Comparison of ENCODE assay signal across 8 cellular contexts in genomic region chr12:121391619-121392324, GRCh38. TPM values are rescaled to one million over a fixed set of nuclear protein-coding genes. Genes with fewer than 3 reads are reported as not detected.
DNase-seq lines count a peak whose midpoint lies in the region; ATAC-seq lines count a peak whose summit lies in the region.

No MANE protein-coding gene starts in this region.

- peaks cover 4% of the 10 kb centered on the region for H3K4me1 ChIP-seq in mesenchymal stem cell (ENCODE audit: control insufficient read depth, insufficient read depth, low read depth, low read length)

- H4K8ac ChIP-seq in mesenchymal stem cell (ENCODE audit: low read length) = no peak overlapping the region

- H3K18ac ChIP-seq in mesenchymal stem cell (ENCODE audit: low read depth in 1 of 2, low read length in 2 of 2) = no peak overlapping the region

- no peak overlapping the region for H3K27ac ChIP-seq in mesenchymal stem cell (ENCODE audit: low read length, poor library complexity, severe bottlenecking)

- no peak overlapping the region for H2BK12ac ChIP-seq in mesenchymal stem cell (ENCODE audit: low read length in 2 of 2)

- no peaks in the 10 kb centered on the region for H3K36me3 ChIP-seq in mesenchymal stem cell (ENCODE audit: control insufficient read depth in 1 of 2, insufficient read depth in 2 of 2, low read depth in 1 of 2, low read length in 2 of 2)

- no peak overlapping the region for H2BK120ac ChIP-seq in mesenchymal stem cell (ENCODE audit: low read depth, low read length)

- no peaks in the 10 kb centered on the region for H3K9me3 ChIP-seq in mesenchymal stem cell (ENCODE audit: control insufficient read depth, low read length)

- H3K27me3 ChIP-seq in mesenchymal stem cell (ENCODE audit: control insufficient read depth in 1 of 2, insufficient read depth in 1 of 2, low read length in 2 of 2) = no peaks in the 10 kb centered on the region

- H3K27me3 Mint-ChIP-seq in activated T-cell treated with anti-CD3 and anti-CD28 coated beads, Interleukin-2, amount 50 U/mL, for 4 hours (ENCODE audit: low read depth) = no peaks in the 10 kb centered on the region

- no peak overlapping the region for H3K14ac ChIP-seq in mesenchymal stem cell (ENCODE audit: low read length in 2 of 2)

- peak; percentile 66 for DNase-seq in AG20443 (ENCODE audit: low spot score)
- DNase-seq in activated T-cell treated with anti-CD3 and anti-CD28 coated beads, Interleukin-2, amount 50 U/mL, for 4 hours = no peak
- DNase-seq in mesenchymal stem cell = peak; percentile 72
- DNase-seq in DMS114 treated with DMSO at 0.1 percent for 48 hours (lab: John Stamatoyannopoulos, UW; ENCODE audit: unreplicated experiment) = no peak
- no peak for DNase-seq in NCI-H446 (lab: John Stamatoyannopoulos, UW)

- H3K4me3 Mint-ChIP-seq in activated T-cell treated with anti-CD3 and anti-CD28 coated beads, Interleukin-2, amount 50 U/mL, for 4 hours = peak overlapping the region; percentile 44

- peak; percentile 59 for ATAC-seq in HG03135 (IDR thresholded peaks at IDR 0.05; ENCODE audit: unreplicated experiment)
- peak; percentile 79 to 80 for ATAC-seq in activated T-cell treated with anti-CD3 and anti-CD28 coated beads, Interleukin-2, amount 50 U/mL, for 4 hours
- ATAC-seq in GM19467 (IDR thresholded peaks at IDR 0.05; ENCODE audit: unreplicated experiment) = no peak
- no peak for ATAC-seq in HG02973 (IDR thresholded peaks at IDR 0.05; ENCODE audit: unreplicated experiment)

- no peak overlapping the region for H2AFZ ChIP-seq in mesenchymal stem cell (ENCODE audit: low read depth, low read length)

- no peak overlapping the region for H2BK5ac ChIP-seq in mesenchymal stem cell (ENCODE audit: low read depth, low read length, poor library complexity, severe bottlenecking)

- no peak overlapping the region for H3K23ac ChIP-seq in mesenchymal stem cell (ENCODE audit: low read length in 2 of 2)

- H3K36me3 Mint-ChIP-seq in activated T-cell treated with anti-CD3 and anti-CD28 coated beads, Interleukin-2, amount 50 U/mL, for 4 hours (ENCODE audit: insufficient read depth) = no peaks in the 10 kb centered on the region

- no peak overlapping the region for H4K91ac ChIP-seq in mesenchymal stem cell (ENCODE audit: low read length)

- 72% methylated on average over 9 of the region's 10 CpGs for WGBS in mesenchymal stem cell

- no peaks in the 10 kb centered on the region for H3K9me3 Mint-ChIP-seq in activated T-cell treated with anti-CD3 and anti-CD28 coated beads, Interleukin-2, amount 50 U/mL, for 4 hours

- no peaks in the 10 kb centered on the region for H3K79me1 ChIP-seq in mesenchymal stem cell (replicated peaks; ENCODE audit: low read length, poor library complexity, severe bottlenecking)

- no peak overlapping the region for H2AK5ac ChIP-seq in mesenchymal stem cell (ENCODE audit: low read length, severe bottlenecking)

- H3K4ac ChIP-seq in mesenchymal stem cell (ENCODE audit: low read depth in 1 of 2, low read length in 2 of 2) = no peak overlapping the region

- no peak overlapping the region for H2BK15ac ChIP-seq in mesenchymal stem cell (ENCODE audit: low read depth, poor library complexity, severe bottlenecking)

- peak overlapping the region in 1 of 2 experiments; percentile 68 for H3K4me3 ChIP-seq in mesenchymal stem cell (ENCODE audit: insufficient read depth in 1 of 2, low read depth in 1 of 2, low read length in 2 of 2)

- H3K9ac ChIP-seq in mesenchymal stem cell (ENCODE audit: low read length) = peak overlapping the region; percentile 68

- peaks cover 10% of the 10 kb centered on the region for H3K4me1 Mint-ChIP-seq in activated T-cell treated with anti-CD3 and anti-CD28 coated beads, Interleukin-2, amount 50 U/mL, for 4 hours (ENCODE audit: low read depth)

- no peak overlapping the region for H3K4me2 ChIP-seq in mesenchymal stem cell (ENCODE audit: low read length, poor library complexity, severe bottlenecking)

RNA-seq across cellular contexts. Expression of gene RNF34, which starts 8.1 kb away (rescaled TPM):
- total RNA-seq in activated T-cell treated with anti-CD3 and anti-CD28 coated beads, Interleukin-2, amount 50 U/mL, for 4 hours = 10 to 100 TPM; 69.8 to 84.3 (median 71.9) TPM
- polyA plus RNA-seq in mesenchymal stem cell (2013, experiment 1 of 2) = 27.9 TPM
- 27.6 TPM for polyA plus RNA-seq in mesenchymal stem cell (2013, experiment 2 of 2)

RNA-seq across cellular contexts. Expression of gene ANAPC5, which starts 39.6 kb away (rescaled TPM):
- 100 to 1,000 TPM; 136 to 152 (median 137) TPM for total RNA-seq in activated T-cell treated with anti-CD3 and anti-CD28 coated beads, Interleukin-2, amount 50 U/mL, for 4 hours
- polyA plus RNA-seq in mesenchymal stem cell (2013, experiment 1 of 2) = 106 TPM
- 108 TPM for polyA plus RNA-seq in mesenchymal stem cell (2013, experiment 2 of 2)

Comparison
In these comparisons a context has a peak if more than half of its experiments do, and no peak if none do; other contexts are left out.
1. DNase-seq: peak in AG20443 (single experiment) and mesenchymal stem cell (single experiment); none in activated T-cell treated with anti-CD3 and anti-CD28 coated beads, Interleukin-2, amount 50 U/mL, for 4 hours (single experiment), DMS114 treated with DMSO at 0.1 percent for 48 hours (single experiment) and NCI-H446 (0 of 2).
2. ATAC-seq: peak in HG03135 (single experiment) and activated T-cell treated with anti-CD3 and anti-CD28 coated beads, Interleukin-2, amount 50 U/mL, for 4 hours (2 of 2); none in GM19467 (single experiment) and HG02973 (single experiment).